ENCODE assay signal across 23 cellular contexts in the genomic region with DNA sequence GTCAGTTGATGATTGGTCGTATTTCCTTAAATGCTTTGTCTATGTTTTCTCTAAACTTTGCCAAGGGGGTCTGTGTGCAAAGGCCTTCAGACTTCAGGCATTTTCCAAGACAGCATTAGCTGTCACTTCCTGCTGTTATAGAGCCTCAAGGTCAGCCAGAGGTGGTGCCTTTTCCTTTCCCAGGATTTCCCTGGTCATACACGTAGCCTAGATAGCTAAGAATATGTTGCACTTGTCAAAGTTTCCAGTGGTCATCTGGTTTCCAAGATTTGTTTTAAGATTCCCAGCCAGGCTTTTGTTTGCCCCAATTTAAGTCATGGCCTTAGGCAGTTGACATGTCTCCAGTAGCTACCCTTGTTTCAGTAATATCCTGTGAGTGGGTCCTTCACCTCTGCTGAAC.
A peak's percentile ranks its signal among the peaks of the same experiment; 100 is the strongest.
DNase-seq lines count a peak whose midpoint lies in the region; ATAC-seq and TF ChIP-seq lines count a peak whose summit lies in the region.
"Had no signal": no experiment of that assay in that cellular context is flagged by ENCODE, and none has a peak within 500 bp of the region (broad histone marks: within the 10 kb centered on the region; RNA-seq: fewer than 3 reads in every experiment).

No MANE protein-coding gene starts in this region.

- no peak overlapping the region for H2BK12ac ChIP-seq in H9 (ENCODE audit: insufficient read length, low read depth, low read length)

- H2AK5ac ChIP-seq in H9 (ENCODE audit: insufficient read length, low read length): no peak overlapping the region

- H4K20me1 ChIP-seq in H9 (ENCODE audit: control insufficient read depth, insufficient read depth, insufficient read length): no peaks in the 10 kb centered on the region

- WGBS in right lobe of liver (ENCODE audit: insufficient coverage, low coverage, low lambda C conversion rate, missing lambda C conversion rate): 60% methylated on average over 2 of the region's 2 CpGs
- WGBS in aorta, 2 donors: 27 to 29% methylated on average over 2 of the region's 2 CpGs
- no CpG with 5 or more reads among the region's 2 CpGs for WGBS in H9 (ENCODE audit: extremely low coverage, insufficient read length, low lambda C conversion rate)

- no peaks in the 10 kb centered on the region for H3K23me2 ChIP-seq in H9 (ENCODE audit: insufficient read length, low read depth, low read length, poor library complexity, severe bottlenecking)

- H3K23ac ChIP-seq in H9 (ENCODE audit: insufficient read length, low read depth, low read length): no peak overlapping the region

- H2BK15ac ChIP-seq in H9 (ENCODE audit: low read depth, low read length): no peak overlapping the region

- H3K56ac ChIP-seq in H9 (ENCODE audit: insufficient read length, low read depth, low read length): no peak overlapping the region

- H4K91ac ChIP-seq in H9 (ENCODE audit: insufficient read length, low read depth, low read length): no peak overlapping the region

- H3K36me3 Mint-ChIP-seq in H9 (ENCODE audit: insufficient read depth in 1 of 3, low read depth in 3 of 3): no peaks in the 10 kb centered on the region
- no peaks in the 10 kb centered on the region for H3K36me3 Mint-ChIP-seq in activated CD4-positive, alpha-beta T cell treated with anti-CD3 and anti-CD28 coated beads, Interleukin-2, amount 10 ng/mL, durations not matched to agents 24 days and 14 days (ENCODE audit: low read depth)
- H3K36me3 Mint-ChIP-seq: activated naive CD8-positive, alpha-beta T cell treated with anti-CD3 and anti-CD28 coated beads for 36 hours; mesothelial cell of epicardium; naive B cell had no signal

- H3K9me3 ChIP-seq in right atrium auricular region (no peaks in the 10 kb centered on the region), right lobe of liver (no peaks in the 10 kb centered on the region), aorta (ENCODE audit: control insufficient read depth, low read length) (no peaks in the 10 kb centered on the region), H9 (ENCODE audit: control insufficient read depth, low read depth, low read length) (no peaks in the 10 kb centered on the region)
- H3K9me3 ChIP-seq: upper lobe of left lung had no signal

- no peak overlapping the region for H3K9ac ChIP-seq in H9 (ENCODE audit: extremely low read depth, insufficient read length, low read length)

- no peak overlapping the region for H2AFZ ChIP-seq in H9 (ENCODE audit: low read length)

- H3K9me3 Mint-ChIP-seq in H9: peaks cover 0 to 3% of the 10 kb centered on the region in 2 experiments; a peak in 1 of 5 replicates
- peaks cover 4% of the 10 kb centered on the region for H3K9me3 Mint-ChIP-seq in activated CD4-positive, alpha-beta T cell treated with anti-CD3 and anti-CD28 coated beads, Interleukin-2, amount 10 ng/mL, durations not matched to agents 24 days and 14 days
- H3K9me3 Mint-ChIP-seq: activated naive CD8-positive, alpha-beta T cell treated with anti-CD3 and anti-CD28 coated beads for 36 hours had no signal

- H3K4ac ChIP-seq in H9 (ENCODE audit: low read depth, low read length): no peak overlapping the region

- H2BK120ac ChIP-seq in H9 (ENCODE audit: low read depth, low read length, poor library complexity, severe bottlenecking): no peak overlapping the region

- TF ChIP-seq CTCF in right atrium auricular region (IDR thresholded peaks at IDR 0.05): no peak
- no peak for TF ChIP-seq CTCF in fibroblast of the aortic adventitia (IDR thresholded peaks at IDR 0.05; ENCODE audit: insufficient read depth, low read length)
- TF ChIP-seq CTCF in right lobe of liver (IDR thresholded peaks at IDR 0.05): no peak
- TF ChIP-seq CTCF in H9 (conservative IDR thresholded peaks at IDR 0.05): no peak

- H3K27me3 Mint-ChIP-seq in H9 (ENCODE audit: low read depth): no peaks in the 10 kb centered on the region
- H3K27me3 Mint-ChIP-seq in activated CD4-positive, alpha-beta T cell treated with anti-CD3 and anti-CD28 coated beads, Interleukin-2, amount 10 ng/mL, durations not matched to agents 24 days and 14 days: no peaks in the 10 kb centered on the region
- H3K27me3 Mint-ChIP-seq: activated naive CD8-positive, alpha-beta T cell treated with anti-CD3 and anti-CD28 coated beads for 36 hours; naive B cell had no signal

- no peaks in the 10 kb centered on the region for H3K36me3 ChIP-seq in right atrium auricular region
- no peaks in the 10 kb centered on the region for H3K36me3 ChIP-seq in right lobe of liver
- no peaks in the 10 kb centered on the region for H3K36me3 ChIP-seq in aorta (ENCODE audit: control insufficient read depth in 1 of 2, insufficient read depth in 2 of 2, low read length in 1 of 2)
- H3K36me3 ChIP-seq: upper lobe of left lung had no signal

- H3K4me2 ChIP-seq in H9 (ENCODE audit: insufficient read depth, insufficient read length, low read length): no peak overlapping the region

- no peak overlapping the region for H3K27ac ChIP-seq in right atrium auricular region
- H3K27ac ChIP-seq in right lobe of liver: no peak overlapping the region
- H3K27ac ChIP-seq in aorta (ENCODE audit: low read depth in 1 of 2, low read length in 2 of 2): no peak overlapping the region
- H3K27ac ChIP-seq in H9 (ENCODE audit: insufficient read length, low read depth, low read length): no peak overlapping the region
- H3K27ac ChIP-seq: 22Rv1, C4-2B, upper lobe of left lung had no signal

- no peaks in the 10 kb centered on the region for H3K79me1 ChIP-seq in H9 (ENCODE audit: insufficient read depth, low read depth, low read length, poor library complexity, severe bottlenecking)

- TF ChIP-seq POLR2A in right lobe of liver (IDR thresholded peaks at IDR 0.05): no peak

- peaks cover 0 to 3% of the 10 kb centered on the region in 2 donors for H3K4me1 ChIP-seq in right atrium auricular region
- no peaks in the 10 kb centered on the region for H3K4me1 ChIP-seq in right lobe of liver
- no peaks in the 10 kb centered on the region for H3K4me1 ChIP-seq in aorta (ENCODE audit: control insufficient read depth in 1 of 2, insufficient read depth in 2 of 2, low read length in 2 of 2)
- no peaks in the 10 kb centered on the region for H3K4me1 ChIP-seq in H9 (ENCODE audit: insufficient read depth, low read length)
- H3K4me1 ChIP-seq: upper lobe of left lung had no signal

- H3K4me1 Mint-ChIP-seq in H9: no peaks in the 10 kb centered on the region
- no peaks in the 10 kb centered on the region for H3K4me1 Mint-ChIP-seq in activated CD4-positive, alpha-beta T cell treated with anti-CD3 and anti-CD28 coated beads, Interleukin-2, amount 10 ng/mL, durations not matched to agents 24 days and 14 days
- H3K4me1 Mint-ChIP-seq: activated naive CD8-positive, alpha-beta T cell treated with anti-CD3 and anti-CD28 coated beads for 36 hours; naive B cell had no signal

- H3K4me3 ChIP-seq in right atrium auricular region (no peak overlapping the region), fibroblast of the aortic adventitia (ENCODE audit: low read depth, low read length) (no peak overlapping the region), right lobe of liver (no peak overlapping the region), aorta (ENCODE audit: low read length in 2 of 2) (no peak overlapping the region)
- H3K4me3 ChIP-seq: upper lobe of left lung had no signal

- intact Hi-C loops in Right ventricle myocardium superior (cut with DNase I): no loop called here
- intact Hi-C loops in right lobe of liver (cut with DNase I): no loop called here
- intact Hi-C loops in aorta (cut with DNase I): no loop called here
- intact Hi-C loops in activated CD4-positive, alpha-beta T cell treated with anti-CD3 and anti-CD28 coated beads, Interleukin-2, amount 10 ng/mL, durations not matched to agents 24 days and 14 days (cut with micrococcal nuclease): no loop called here

- no peak overlapping the region for H3T11ph ChIP-seq in H9 (ENCODE audit: low read length)

- no peak overlapping the region for H4K5ac ChIP-seq in H9 (ENCODE audit: insufficient read length, low read depth, low read length)

- H2BK20ac ChIP-seq in H9 (ENCODE audit: low read depth, low read length, poor library complexity, severe bottlenecking): no peak overlapping the region

- H3K27ac Mint-ChIP-seq in H9: no peak overlapping the region
- H3K27ac Mint-ChIP-seq in activated CD4-positive, alpha-beta T cell treated with anti-CD3 and anti-CD28 coated beads, Interleukin-2, amount 10 ng/mL, durations not matched to agents 24 days and 14 days: no peak overlapping the region
- H3K27ac Mint-ChIP-seq: activated naive CD8-positive, alpha-beta T cell treated with anti-CD3 and anti-CD28 coated beads for 36 hours; mesothelial cell of epicardium; naive B cell had no signal

- H3K18ac ChIP-seq in H9 (ENCODE audit: insufficient read length, low read depth, low read length): no peak overlapping the region

- ATAC-seq in Right ventricle myocardium superior (ENCODE audit: poor library complexity): peak; percentile 57
- peak; percentile 50 to 85 (median 68) for ATAC-seq in right lobe of liver
- ATAC-seq in aorta (ENCODE audit: low FRiP score): peak; percentile 64
- ATAC-seq: HCT116 had no signal

- no peak overlapping the region for H3K4me3 Mint-ChIP-seq in H9
- no peak overlapping the region for H3K4me3 Mint-ChIP-seq in activated CD4-positive, alpha-beta T cell treated with anti-CD3 and anti-CD28 coated beads, Interleukin-2, amount 10 ng/mL, durations not matched to agents 24 days and 14 days
- H3K4me3 Mint-ChIP-seq: activated naive CD8-positive, alpha-beta T cell treated with anti-CD3 and anti-CD28 coated beads for 36 hours; mesothelial cell of epicardium; naive B cell had no signal

- H4K8ac ChIP-seq in H9 (replicated peaks; ENCODE audit: insufficient read length, low read depth, low read length): no peak overlapping the region

- DNase-seq in Right ventricle myocardium superior (no peak), right atrium auricular region (ENCODE audit: low spot score) (no peak), fibroblast of the aortic adventitia (ENCODE audit: low read depth) (peak; percentile 21), right lobe of liver (no peak), aorta (no peak), NCI-H524 (lab: John Stamatoyannopoulos, UW) (no peak), H9 (no peak)
- no peak for DNase-seq in activated CD4-positive, alpha-beta T cell treated with anti-CD3 and anti-CD28 coated beads, Interleukin-2, amount 10 ng/mL, durations not matched to agents 24 days and 14 days
- DNase-seq: activated effector memory CD4-positive, alpha-beta T cell treated with Interleukin-2 at 50 U/mL for 16 hours; activated naive CD8-positive, alpha-beta T cell treated with anti-CD3 and anti-CD28 coated beads for 36 hours; DMS79 treated with DMSO at 0.1 percent for 48 hours; head of caudate nucleus; naive B cell; NCI-H2029 treated with DMSO at 0.1 percent for 48 hours; NCI-H2227 treated with DMSO at 0.1 percent for 48 hours; NCI-H748 treated with DMSO at 0.1 percent for 48 hours; retina; stimulated activated CD4-positive, alpha-beta T cell treated with anti-CD3 and anti-CD28 coated beads, Interleukin-2, amount 100 ng/mL, for 48 hours; upper lobe of left lung had no signal

- H3K27me3 ChIP-seq in right atrium auricular region: no peaks in the 10 kb centered on the region
- H3K27me3 ChIP-seq in right lobe of liver: no peaks in the 10 kb centered on the region
- H3K27me3 ChIP-seq in aorta (ENCODE audit: control insufficient read depth in 1 of 2, insufficient read depth in 2 of 2, low read length in 1 of 2): no peaks in the 10 kb centered on the region
- H3K27me3 ChIP-seq in H9 (ENCODE audit: insufficient read depth, low read length): no peaks in the 10 kb centered on the region
- H3K27me3 ChIP-seq: upper lobe of left lung had no signal

- H3K79me2 ChIP-seq in H9 (ENCODE audit: insufficient read depth, low read length): no peaks in the 10 kb centered on the region

- H3K14ac ChIP-seq in H9 (ENCODE audit: insufficient read depth, low read length): no peak overlapping the region

- no peak overlapping the region for H2BK5ac ChIP-seq in H9 (ENCODE audit: insufficient read length, low read length)
